2 cellular contexts compared by ENCODE assay signal in genomic region chr17:82194765-82195164, GRCh38.
TF ChIP-seq lines count a peak whose summit lies in the region.

No MANE protein-coding gene starts in this region.

TF ChIP-seq in HepG2, 621 proteins besides CTCF, POLR2A, EP300 and RAD21:
- TF ChIP-seq ZNF75D (CRISPR knock-in tag; IDR thresholded peaks at IDR 0.05; ENCODE audit: borderline replicate concordance), result 0 out of 2 replicates have a peak, but pooled peaks have one; percentile 37
- TF ChIP-seq RXRA (CRISPR knock-in tag; IDR thresholded peaks at IDR 0.05), result no peak
- TF ChIP-seq ZNF768 (CRISPR knock-in tag; IDR thresholded peaks at IDR 0.05), result peak; percentile 36; the same call in 1 of the 2 replicates
- TF ChIP-seq EZH2 (conservative IDR thresholded peaks at IDR 0.05; ENCODE audit: low read depth, low read length), result no peak

TF ChIP-seq in K562, 482 proteins besides CTCF, POLR2A, EP300 and RAD21:
- 0 out of 2 replicates have a peak, but pooled peaks have one; percentile 21 for TF ChIP-seq RBFOX2 (IDR thresholded peaks at IDR 0.05; ENCODE audit: low read depth, low read length)
- 0 out of 2 replicates have a peak, but pooled peaks have one; percentile 23 for TF ChIP-seq MAX (CRISPR knock-in tag; IDR thresholded peaks at IDR 0.05)
- no peak for TF ChIP-seq PRMT5 (CRISPR knock-in tag; IDR thresholded peaks at IDR 0.05)
